8 cellular contexts compared by ENCODE assay signal in genomic region chr13:46165485-46166220, GRCh38.
DNase-seq lines count a peak whose midpoint lies in the region; ATAC-seq and TF ChIP-seq lines count a peak whose summit lies in the region.

No MANE protein-coding gene starts in this region.

- H3K36me3 Mint-ChIP-seq in central memory CD8-positive, alpha-beta T cell (ENCODE audit: insufficient read depth) = peaks cover 42% of the 10 kb centered on the region

- peak overlapping the region; percentile 39 for H3K4me2 ChIP-seq in KMS-11

- H2AFZ ChIP-seq in KMS-11 (ENCODE audit: low read depth) = no peak overlapping the region

- H3K27me3 Mint-ChIP-seq in central memory CD8-positive, alpha-beta T cell = no peaks in the 10 kb centered on the region

- H3K27me3 ChIP-seq in KMS-11 (ENCODE audit: insufficient read depth, low read depth) = 0 out of 2 replicates have a peak, but pooled peaks cover 4% of the 10 kb centered on the region

- TF ChIP-seq CTCF in KMS-11 (conservative IDR thresholded peaks at IDR 0.05; ENCODE audit: low read depth, low read length) = no peak

- no peaks in the 10 kb centered on the region for H3K9me3 Mint-ChIP-seq in central memory CD8-positive, alpha-beta T cell

- H3K36me3 ChIP-seq in KMS-11 (ENCODE audit: insufficient read depth) = no peaks in the 10 kb centered on the region

- H3K79me2 ChIP-seq in KMS-11 (ENCODE audit: insufficient read depth, low read depth) = no peaks in the 10 kb centered on the region

- H4K20me1 ChIP-seq in KMS-11 (ENCODE audit: insufficient read depth) = no peaks in the 10 kb centered on the region

- peaks cover 39% of the 10 kb centered on the region for H3K4me1 ChIP-seq in KMS-11 (ENCODE audit: low read depth, poor library complexity, severe bottlenecking)

- H3K4me3 ChIP-seq in GM08714 (ENCODE audit: low read length) (peak overlapping the region; percentile 62; the same call in 1 of the 2 replicates), KMS-11 (IDR thresholded peaks at IDR 0.05; ENCODE audit: insufficient read depth, low read depth, low read length) (no peak overlapping the region)

- peak overlapping the region; percentile 73 for H3K4me3 Mint-ChIP-seq in central memory CD8-positive, alpha-beta T cell

- peak; percentile 35 for ATAC-seq in GM21381 (IDR thresholded peaks at IDR 0.05; ENCODE audit: unreplicated experiment)
- ATAC-seq in central memory CD8-positive, alpha-beta T cell (replicated peaks; ENCODE audit: extremely low read depth, poor library complexity, severe bottlenecking) = peak; percentile 38

- no peak for DNase-seq in central memory CD8-positive, alpha-beta T cell (ENCODE audit: low spot score in 2 of 2)
- DNase-seq in hepatic stellate cell (ENCODE audit: low spot score) (no peak), NCI-H146 treated with DMSO at 0.1 percent for 48 hours (lab: John Stamatoyannopoulos, UW; ENCODE audit: unreplicated experiment) (no peak), SHP77 treated with DMSO at 0.1 percent for 48 hours (lab: John Stamatoyannopoulos, UW) (no peak), retina (no peak)

- peak overlapping the region; percentile 69 for H3K27ac Mint-ChIP-seq in central memory CD8-positive, alpha-beta T cell (ENCODE audit: low read depth)

- H3K4me1 Mint-ChIP-seq in central memory CD8-positive, alpha-beta T cell = peaks cover 79% of the 10 kb centered on the region

- H3K9ac ChIP-seq in KMS-11 = no peak overlapping the region

- peak overlapping the region; percentile 49; the same call in 1 of the 2 replicates for H3K27ac ChIP-seq in KMS-11
